ENCODE assay signal across 28 cellular contexts in the genomic region with DNA sequence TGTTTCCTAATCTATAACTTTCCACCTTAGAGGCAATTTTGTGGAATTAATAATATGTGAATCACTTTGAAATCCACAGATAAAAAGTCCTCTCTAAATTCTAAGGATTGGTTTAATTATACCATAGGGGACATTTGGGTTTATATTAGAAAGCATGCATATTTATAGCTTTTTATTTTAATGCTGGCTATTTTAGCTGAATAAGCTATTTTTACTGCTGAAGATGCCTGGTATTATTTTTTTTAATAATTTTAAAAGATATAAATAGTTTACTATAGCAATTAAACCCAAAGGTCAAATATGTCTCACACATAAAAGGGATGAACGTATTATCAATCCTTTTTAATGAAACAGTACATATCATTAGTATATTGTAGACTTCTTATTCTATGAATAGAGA.
DNase-seq lines count a peak whose midpoint lies in the region; ATAC-seq, FAIRE-seq and TF ChIP-seq lines count a peak whose summit lies in the region.
"Had no signal": no experiment of that assay in that cellular context is flagged by ENCODE, and none has a peak within 500 bp of the region (broad histone marks: within the 10 kb centered on the region; RNA-seq: fewer than 3 reads in every experiment).

No MANE protein-coding gene starts in this region.

- H2BK20ac ChIP-seq in IMR-90 (ENCODE audit: low read depth, low read length): no peak overlapping the region

- no peaks in the 10 kb centered on the region for H3K79me2 ChIP-seq in astrocyte (ENCODE audit: insufficient read depth, low read length)

- no peak for ATAC-seq in IMR-90 (ENCODE audit: low read depth)
- ATAC-seq in HG03139 (IDR thresholded peaks at IDR 0.05; ENCODE audit: unreplicated experiment): no peak
- ATAC-seq in left ventricle myocardium superior: no peak
- ATAC-seq: GM12878 had no signal

- no peaks in the 10 kb centered on the region for H3K4me1 Mint-ChIP-seq in astrocyte (ENCODE audit: low read depth, unreplicated experiment)
- H3K4me1 Mint-ChIP-seq: CD14-positive monocyte; CD4-positive, alpha-beta memory T cell; CD4-positive, CD25-positive, alpha-beta regulatory T cell; CD8-positive, alpha-beta memory T cell had no signal

- no peak overlapping the region for H3K4me3 ChIP-seq in IMR-90 (ENCODE audit: insufficient read depth, low read depth, low read length)
- H3K4me3 ChIP-seq in astrocyte (ENCODE audit: insufficient read depth, low read depth, low read length): no peak overlapping the region
- H3K4me3 ChIP-seq in kidney (ENCODE audit: low read length in 2 of 2): no peak overlapping the region
- H3K4me3 ChIP-seq in small intestine (ENCODE audit: low read depth in 1 of 2, low read length in 2 of 2): no peak overlapping the region
- H3K4me3 ChIP-seq: BLaER1, GM12878 had no signal

- H3K4me2 ChIP-seq in IMR-90 (ENCODE audit: low read depth, low read length): no peak overlapping the region
- H3K4me2 ChIP-seq in astrocyte (ENCODE audit: low read length): no peak overlapping the region
- H3K4me2 ChIP-seq: BLaER1 had no signal

- H3K23ac ChIP-seq in IMR-90 (ENCODE audit: low read depth, low read length): no peak overlapping the region

- no peak overlapping the region for H2AFZ ChIP-seq in IMR-90 (replicated peaks; ENCODE audit: low read length, poor library complexity)
- H2AFZ ChIP-seq in astrocyte (ENCODE audit: low read depth, low read length): no peak overlapping the region

- H3K9ac ChIP-seq in IMR-90 (ENCODE audit: low read depth, low read length) (no peak overlapping the region), astrocyte (ENCODE audit: low read length) (no peak overlapping the region), kidney (ENCODE audit: low read length in 2 of 2) (no peak overlapping the region)
- H3K9ac ChIP-seq: BLaER1 had no signal

- H3K4me1 ChIP-seq in IMR-90 (ENCODE audit: control insufficient read depth, insufficient read depth, low read length) (no peaks in the 10 kb centered on the region), astrocyte (ENCODE audit: insufficient read depth, low read length) (no peaks in the 10 kb centered on the region), kidney (ENCODE audit: control insufficient read depth in 1 of 2, insufficient read depth in 1 of 2, low read depth in 1 of 2, low read length in 2 of 2) (no peaks in the 10 kb centered on the region), small intestine (ENCODE audit: control insufficient read depth in 2 of 2, insufficient read depth in 1 of 2, low read depth in 1 of 2, low read length in 1 of 2) (no peaks in the 10 kb centered on the region)
- H3K4me1 ChIP-seq: BE2C, BLaER1 had no signal

- TF ChIP-seq RAD21 in IMR-90 (IDR thresholded peaks at IDR 0.05; ENCODE audit: low read length): no peak

- H3K36me3 ChIP-seq in IMR-90 (ENCODE audit: control insufficient read depth, insufficient read depth, low read length) (no peaks in the 10 kb centered on the region), astrocyte (ENCODE audit: insufficient read depth, low read length) (no peaks in the 10 kb centered on the region), kidney (ENCODE audit: control insufficient read depth in 1 of 2, insufficient read depth in 2 of 2, low read length in 2 of 2) (no peaks in the 10 kb centered on the region), small intestine (ENCODE audit: control insufficient read depth in 2 of 2, insufficient read depth in 2 of 2, low read length in 2 of 2) (no peaks in the 10 kb centered on the region)
- H3K36me3 ChIP-seq: BE2C, BLaER1 had no signal

- H3K27me3 ChIP-seq in IMR-90 (ENCODE audit: control insufficient read depth, insufficient read depth, low read length) (no peaks in the 10 kb centered on the region), astrocyte (ENCODE audit: insufficient read depth, low read length) (no peaks in the 10 kb centered on the region), small intestine (ENCODE audit: control insufficient read depth in 2 of 2, insufficient read depth in 2 of 2, low read length in 2 of 2) (no peaks in the 10 kb centered on the region)
- H3K27me3 ChIP-seq: BE2C had no signal

- in situ Hi-C loops in IMR-90 (cut with MboI; ENCODE audit: low sequenced_read_pairs): no loop called here

- no peaks in the 10 kb centered on the region for H3K9me1 ChIP-seq in IMR-90 (ENCODE audit: insufficient read depth, low read length)

- H3K27ac Mint-ChIP-seq in astrocyte (ENCODE audit: unreplicated experiment): no peak overlapping the region
- H3K27ac Mint-ChIP-seq: CD14-positive monocyte; CD4-positive, alpha-beta memory T cell; CD4-positive, CD25-positive, alpha-beta regulatory T cell; CD8-positive, alpha-beta memory T cell had no signal

- H3K4ac ChIP-seq in IMR-90 (ENCODE audit: low read depth, low read length): no peak overlapping the region

- H4K5ac ChIP-seq in IMR-90 (ENCODE audit: low read depth, low read length): no peak overlapping the region

- H4K91ac ChIP-seq in IMR-90 (ENCODE audit: insufficient read depth, low read depth, low read length): no peak overlapping the region

- H3K14ac ChIP-seq in IMR-90 (replicated peaks; ENCODE audit: low read depth, low read length): no peak overlapping the region

- POLR2A ChIA-PET in IMR-90 (lab: Charles Lee; ENCODE audit: unreplicated experiment): no interaction called here

- no peak for TF ChIP-seq POLR2A in IMR-90 (IDR thresholded peaks at IDR 0.05; ENCODE audit: low read depth, low read length)

- peak; percentile 5 for FAIRE-seq in astrocyte (lab: Jason Lieb, UNC)
- peak; percentile 3 for FAIRE-seq in kidney (lab: Jason Lieb, UNC)
- peak; percentile 15 for FAIRE-seq in small intestine (lab: Jason Lieb, UNC)
- FAIRE-seq: A204.1, GM12878, GM12892, GM18507 had no signal

- no peak overlapping the region for H4K8ac ChIP-seq in IMR-90 (ENCODE audit: low read depth in 2 of 2, low read length in 2 of 2)

- no peak for DNase-seq in IMR-90
- no peak for DNase-seq in astrocyte (ENCODE audit: low read depth)
- no peak for DNase-seq in kidney
- DNase-seq in small intestine: no peak
- DNase-seq in left ventricle myocardium superior: no peak
- no peak for DNase-seq in HuH-7 (ENCODE audit: low spot score)
- DNase-seq: 8988T; ACHN; BE2C; C1 segment of cervical spinal cord; CD4-positive, alpha-beta memory T cell; CD4-positive, CD25-positive, alpha-beta regulatory T cell; CD8-positive, alpha-beta memory T cell; COR-L47; DMS 273 treated with DMSO at 0.1 percent for 48 hours; DMS153; DMS53; DMS79; DND-41; EL; GDM1 had no signal

- H3K27me3 Mint-ChIP-seq in astrocyte (ENCODE audit: low read depth, unreplicated experiment): no peaks in the 10 kb centered on the region
- H3K27me3 Mint-ChIP-seq: CD4-positive, alpha-beta memory T cell; CD4-positive, CD25-positive, alpha-beta regulatory T cell had no signal

- H3K56ac ChIP-seq in IMR-90 (ENCODE audit: extremely low read depth, insufficient read depth, low read length): no peak overlapping the region

- no CpG with 5 or more reads among the region's 1 CpG for WGBS in IMR-90 (ENCODE audit: extremely low coverage in 2 of 2, insufficient read length in 1 of 2), 2 experiments
- 52 to 70% (median 66%) methylated on average over 1 of the region's 1 CpG for WGBS in small intestine, 3 donors

- BruUV-seq in IMR-90 (replicated peaks; lab: Mats Ljungman, UMichigan): no TSS peak

- no peaks in the 10 kb centered on the region for H3K9me3 ChIP-seq in IMR-90 (ENCODE audit: control insufficient read depth, insufficient read depth, low read length)
- H3K9me3 ChIP-seq in astrocyte (ENCODE audit: insufficient read depth, low read depth, low read length): no peaks in the 10 kb centered on the region
- no peaks in the 10 kb centered on the region for H3K9me3 ChIP-seq in kidney (ENCODE audit: control insufficient read depth in 1 of 2, low read length in 2 of 2)
- H3K9me3 ChIP-seq in small intestine (ENCODE audit: control insufficient read depth, low read depth): no peaks in the 10 kb centered on the region
- H3K9me3 ChIP-seq: BE2C, BLaER1 had no signal

- H2BK15ac ChIP-seq in IMR-90 (ENCODE audit: low read depth, low read length): no peak overlapping the region

- H2AK5ac ChIP-seq in IMR-90 (ENCODE audit: low read depth, low read length): no peak overlapping the region

- H3K36me3 Mint-ChIP-seq in astrocyte (ENCODE audit: low read depth, unreplicated experiment): no peaks in the 10 kb centered on the region
- H3K36me3 Mint-ChIP-seq: CD14-positive monocyte; CD4-positive, alpha-beta memory T cell; CD4-positive, CD25-positive, alpha-beta regulatory T cell; CD8-positive, alpha-beta memory T cell had no signal

- no peak overlapping the region for H2BK120ac ChIP-seq in IMR-90 (ENCODE audit: low read depth, low read length)

- no peak overlapping the region for H2AK9ac ChIP-seq in IMR-90 (replicated peaks; ENCODE audit: low read depth, low read length, poor library complexity)

- H3K9me3 Mint-ChIP-seq in astrocyte (ENCODE audit: unreplicated experiment): no peaks in the 10 kb centered on the region

- H4K20me1 ChIP-seq in IMR-90 (ENCODE audit: insufficient read depth, low read length) (no peaks in the 10 kb centered on the region), astrocyte (ENCODE audit: insufficient read depth, low read length) (no peaks in the 10 kb centered on the region)
- H4K20me1 ChIP-seq: BLaER1 had no signal

- H3K18ac ChIP-seq in IMR-90 (ENCODE audit: low read depth, low read length): no peak overlapping the region

- H3K27ac ChIP-seq in IMR-90 (ENCODE audit: insufficient read depth, low read length): no peak overlapping the region
- no peak overlapping the region for H3K27ac ChIP-seq in astrocyte (ENCODE audit: low read depth, low read length)
- no peak overlapping the region for H3K27ac ChIP-seq in kidney (ENCODE audit: low read depth in 2 of 2, low read length in 2 of 2)
- H3K27ac ChIP-seq in small intestine (ENCODE audit: low read depth in 1 of 2, low read length in 1 of 2): no peak overlapping the region
- H3K27ac ChIP-seq: BLaER1 had no signal

- CTCF ChIA-PET in IMR-90 (lab: Yijun Ruan, JAX): no interaction called here

- dilution Hi-C loops in IMR-90 (cut with HindIII; ENCODE audit: low sequenced_read_pairs, unreplicated experiment): no loop called here

- H3K79me1 ChIP-seq in IMR-90 (ENCODE audit: low read depth in 1 of 2, low read length in 2 of 2): no peaks in the 10 kb centered on the region

- no peak overlapping the region for H3K4me3 Mint-ChIP-seq in astrocyte (ENCODE audit: unreplicated experiment)
- H3K4me3 Mint-ChIP-seq: CD14-positive monocyte; CD4-positive, alpha-beta memory T cell; CD4-positive, CD25-positive, alpha-beta regulatory T cell; CD8-positive, alpha-beta memory T cell had no signal

- intact Hi-C loops in IMR-90 (cut with micrococcal nuclease): no loop called here
- intact Hi-C loops in kidney (cut with DNase I): no loop called here
- intact Hi-C loops in left ventricle myocardium superior (cut with micrococcal nuclease): no loop called here

- no peak for TF ChIP-seq CTCF in IMR-90 (conservative IDR thresholded peaks at IDR 0.05; ENCODE audit: low read depth, low read length)
- no peak for TF ChIP-seq CTCF in astrocyte (IDR thresholded peaks at IDR 0.05; ENCODE audit: insufficient read depth, low read depth, low read length)
- TF ChIP-seq CTCF in kidney (IDR thresholded peaks at IDR 0.05; ENCODE audit: borderline replicate concordance, extremely low read depth, insufficient read depth): no peak

- H2BK5ac ChIP-seq in IMR-90 (ENCODE audit: low read depth, low read length, poor library complexity, severe bottlenecking): no peak overlapping the region

TF ChIP-seq in IMR-90, 13 proteins besides CTCF, POLR2A, EP300 and RAD21 (continues in another document):
- TF ChIP-seq RCOR1 (IDR thresholded peaks at IDR 0.05; ENCODE audit: insufficient replicate concordance, low read length) (no peak), RFX5 (IDR thresholded peaks at IDR 0.05; ENCODE audit: low read depth, low read length) (no peak)
